8 cellular contexts compared by ENCODE assay signal in the genomic region with DNA sequence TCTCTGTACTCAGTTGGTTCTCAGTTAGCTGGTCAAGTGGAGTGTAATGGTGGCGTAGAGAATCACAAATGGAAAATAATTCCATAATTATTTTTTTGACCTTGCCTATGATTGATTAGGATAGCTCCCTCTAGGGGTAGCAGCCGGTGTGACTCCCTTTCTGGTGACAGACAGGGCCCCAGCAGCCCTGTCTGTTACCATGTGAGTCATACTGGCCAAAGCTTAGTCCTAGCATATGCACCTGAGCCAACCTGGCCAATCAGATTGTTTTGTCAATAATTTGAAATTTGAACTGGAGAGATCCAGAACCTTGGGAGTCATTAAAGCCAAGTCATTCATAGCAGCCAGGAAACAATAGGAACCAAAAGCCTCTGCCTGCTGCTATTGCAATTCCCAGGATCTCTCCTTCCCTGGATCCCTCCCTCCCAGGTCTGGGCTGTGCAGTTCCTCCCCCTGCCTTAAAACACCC. TPM values are rescaled to one million over a fixed set of nuclear protein-coding genes. Genes with fewer than 3 reads are reported as not detected.
DNase-seq lines count a peak whose midpoint lies in the region; ATAC-seq, FAIRE-seq and TF ChIP-seq lines count a peak whose summit lies in the region.

No MANE protein-coding gene starts in this region.

- no peak for FAIRE-seq in A549 (lab: Jason Lieb, UNC)

- peak overlapping the region; percentile 52 to 70; a peak in 5 of 6 replicates for H3K27ac ChIP-seq in A549
- peak overlapping the region; percentile 74 for H3K27ac ChIP-seq in PC-9

- DNase-seq in A549 (ENCODE audit: low read depth in 1 of 2, low spot score in 1 of 2) (peak; percentile 92 to 100), KG1 (lab: John Stamatoyannopoulos, UW) (peak; percentile 59), PC-9 (peak; percentile 84 to 99), erythroblast (lab: John Stamatoyannopoulos, UW) (peak; percentile 83 to 89)
- peak; percentile 73 for DNase-seq in activated T-cell treated with anti-CD3 and anti-CD28 coated beads, Interleukin-2, amount 50 U/mL, for 1 hour
- no peak for DNase-seq in natural killer cell treated with Interleukin-12 subunit alpha and Interleukin-12 subunit beta and Interleukin-15 and Interleukin-18, amount 100 ng/mL, for 72 hours (ENCODE audit: low spot score)
- peak; percentile 11 to 62 (median 31) for DNase-seq in stimulated activated naive CD4-positive, alpha-beta T cell (lab: John Stamatoyannopoulos, UW)

- no peak overlapping the region for H3K4me3 ChIP-seq in A549
- no peak overlapping the region for H3K4me3 ChIP-seq in PC-9

- H3K27ac Mint-ChIP-seq in natural killer cell treated with Interleukin-12 subunit alpha and Interleukin-12 subunit beta and Interleukin-15 and Interleukin-18, amount 100 ng/mL, for 72 hours: no peak overlapping the region

- CTCF ChIA-PET in A549 (lab: Yijun Ruan, JAX): interaction anchor here (0.6 to 24.7 kb wide), 23 partner anchors 15 to 619 kb away, joined by 3 to 1426 read pairs (median 5); a partner anchor contains a TSS
- CTCF ChIA-PET in PC-9 (lab: Charles Lee): interaction anchor here (0.6 to 1.9 kb wide), 10 partner anchors 10 to 348 kb away, joined by 3 to 13 read pairs (median 4); a partner anchor contains a TSS

- H2AFZ ChIP-seq in PC-9: no peak overlapping the region

- TF ChIP-seq CTCF in A549 (IDR thresholded peaks at IDR 0.05): peak; percentile 97
- TF ChIP-seq CTCF in PC-9 (conservative IDR thresholded peaks at IDR 0.05): peak; percentile 97

- no peak overlapping the region for H3K4me3 Mint-ChIP-seq in natural killer cell treated with Interleukin-12 subunit alpha and Interleukin-12 subunit beta and Interleukin-15 and Interleukin-18, amount 100 ng/mL, for 72 hours

- H3K27me3 Mint-ChIP-seq in natural killer cell treated with Interleukin-12 subunit alpha and Interleukin-12 subunit beta and Interleukin-15 and Interleukin-18, amount 100 ng/mL, for 72 hours: no peaks in the 10 kb centered on the region

- H3K9me3 Mint-ChIP-seq in natural killer cell treated with Interleukin-12 subunit alpha and Interleukin-12 subunit beta and Interleukin-15 and Interleukin-18, amount 100 ng/mL, for 72 hours: no peaks in the 10 kb centered on the region

- peak; percentile 45 to 48; a peak in 3 of 5 replicates for TF ChIP-seq RAD21 in A549 (conservative IDR thresholded peaks at IDR 0.05 in 1 of 2, IDR thresholded peaks at IDR 0.05 in 1 of 2)

- TF ChIP-seq POLR2A in A549 (IDR thresholded peaks at IDR 0.05; ENCODE audit: low read length): no peak
- no peak for TF ChIP-seq POLR2A in erythroblast (IDR thresholded peaks at IDR 0.05; ENCODE audit: low read length)

- H3K79me2 ChIP-seq in PC-9 (ENCODE audit: low read depth): peaks cover 23% of the 10 kb centered on the region

- intact Hi-C loops in PC-9 (cut with micrococcal nuclease; ENCODE audit: unreplicated experiment): loop anchor here (1.0 to 10.0 kb wide), 3 partner anchors 51 to 668 kb away; a partner anchor contains a TSS

- H3K9me2 ChIP-seq in PC-9 (ENCODE audit: insufficient read depth): no peaks in the 10 kb centered on the region

- ATAC-seq in A549: peak; percentile 70 to 83
- ATAC-seq in GM18517 (IDR thresholded peaks at IDR 0.05; ENCODE audit: unreplicated experiment): peak; percentile 57
- ATAC-seq in natural killer cell treated with Interleukin-12 subunit alpha and Interleukin-12 subunit beta and Interleukin-15 and Interleukin-18, amount 100 ng/mL, for 72 hours: peak; percentile 79 to 85

- H3F3A ChIP-seq in PC-9 (ENCODE audit: insufficient read depth, low read depth): peaks cover 48% of the 10 kb centered on the region; the same call in 1 of the 2 replicates

- H3K4me2 ChIP-seq in A549 (peak overlapping the region; percentile 27; the same call in 2 of the 3 replicates), PC-9 (peak overlapping the region; percentile 17; the same call in 1 of the 2 replicates)

- no peaks in the 10 kb centered on the region for H3K27me3 ChIP-seq in PC-9 (ENCODE audit: insufficient read depth, low read depth)

- no peak for TF ChIP-seq EP300 in A549 (IDR thresholded peaks at IDR 0.05)

- H4K20me1 ChIP-seq in PC-9 (ENCODE audit: insufficient read depth): no peaks in the 10 kb centered on the region

- BruUV-seq in PC-9 (replicated peaks; lab: Mats Ljungman, UMichigan): no TSS peak

- H3K36me3 ChIP-seq in PC-9 (ENCODE audit: low read depth): peaks cover 20% of the 10 kb centered on the region

- H3K4me1 ChIP-seq in A549 (peaks cover 58% of the 10 kb centered on the region), PC-9 (replicated peaks; ENCODE audit: insufficient read depth) (peaks cover 46% of the 10 kb centered on the region)

- POLR2A ChIA-PET in A549 (lab: Yijun Ruan, JAX): interaction anchor here (0.5 to 1.1 kb wide), 4 partner anchors 24 to 115 kb away, joined by 5 to 12 read pairs (median 6); a partner anchor contains a TSS
- POLR2A ChIA-PET in PC-9 (lab: Charles Lee; ENCODE audit: unreplicated experiment): interaction anchor here (0.5 to 0.9 kb wide), 7 partner anchors 10 to 269 kb away, joined by 3 to 13 read pairs (median 5); a partner anchor contains a TSS

- peaks cover 28 to 35% of the 10 kb centered on the region in 2 donors for H3K4me1 Mint-ChIP-seq in natural killer cell treated with Interleukin-12 subunit alpha and Interleukin-12 subunit beta and Interleukin-15 and Interleukin-18, amount 100 ng/mL, for 72 hours (ENCODE audit: low read depth in 2 of 2)

- H3K36me3 Mint-ChIP-seq in natural killer cell treated with Interleukin-12 subunit alpha and Interleukin-12 subunit beta and Interleukin-15 and Interleukin-18, amount 100 ng/mL, for 72 hours: peaks cover 4% of the 10 kb centered on the region

- no peaks in the 10 kb centered on the region for H3K9me3 ChIP-seq in A549
- no peaks in the 10 kb centered on the region for H3K9me3 ChIP-seq in PC-9 (ENCODE audit: insufficient read depth, low read depth)

- 15% methylated on average over 2 of the region's 2 CpGs for WGBS in A549 (ENCODE audit: missing lambda C conversion rate)

TF ChIP-seq in A549, 52 proteins besides CTCF, POLR2A, EP300 and RAD21 (continues in another document):
- TF ChIP-seq ESRRA (IDR thresholded peaks at IDR 0.05; ENCODE audit: borderline replicate concordance, low read length) (peak; percentile 1; the same call in 1 of the 2 replicates), SMC3 (IDR thresholded peaks at IDR 0.05) (peak; percentile 48), JUNB (IDR thresholded peaks at IDR 0.05) (no peak), CHD4 (IDR thresholded peaks at IDR 0.05; ENCODE audit: borderline replicate concordance) (no peak), CHD2 (IDR thresholded peaks at IDR 0.05; ENCODE audit: low read length, partially characterized antibody) (no peak), TP53 (CRISPR knock-in tag; IDR thresholded peaks at IDR 0.05) (no peak)
- TF ChIP-seq, protein P1, sequence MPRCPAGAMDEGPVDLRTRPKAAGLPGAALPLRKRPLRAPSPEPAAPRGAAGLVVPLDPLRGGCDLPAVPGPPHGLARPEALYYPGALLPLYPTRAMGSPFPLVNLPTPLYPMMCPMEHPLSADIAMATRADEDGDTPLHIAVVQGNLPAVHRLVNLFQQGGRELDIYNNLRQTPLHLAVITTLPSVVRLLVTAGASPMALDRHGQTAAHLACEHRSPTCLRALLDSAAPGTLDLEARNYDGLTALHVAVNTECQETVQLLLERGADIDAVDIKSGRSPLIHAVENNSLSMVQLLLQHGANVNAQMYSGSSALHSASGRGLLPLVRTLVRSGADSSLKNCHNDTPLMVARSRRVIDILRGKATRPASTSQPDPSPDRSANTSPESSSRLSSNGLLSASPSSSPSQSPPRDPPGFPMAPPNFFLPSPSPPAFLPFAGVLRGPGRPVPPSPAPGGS (IDR thresholded peaks at IDR 0.05): no peak
- TF ChIP-seq, protein P2, sequence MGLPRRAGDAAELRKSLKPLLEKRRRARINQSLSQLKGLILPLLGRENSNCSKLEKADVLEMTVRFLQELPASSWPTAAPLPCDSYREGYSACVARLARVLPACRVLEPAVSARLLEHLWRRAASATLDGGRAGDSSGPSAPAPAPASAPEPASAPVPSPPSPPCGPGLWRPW (IDR thresholded peaks at IDR 0.05): no peak

RNA-seq across cellular contexts. Expression of a gene that starts 5.6 kb away (rescaled TPM):
- polyA plus RNA-seq in A549 (2011; rRNA removed): 40.8 and 43.4 TPM in 2 replicates
- polyA plus RNA-seq in A549 (2012; cell fraction: cytosol; rRNA removed): 23.8 and 27.6 TPM in 2 replicates
- 14.3 and 18.6 TPM in 2 replicates for polyA plus RNA-seq in A549 (2012; cell fraction: nucleus; rRNA removed)
- 28.7 to 29.8 TPM (median 29.5 TPM) in 3 replicates for polyA plus RNA-seq in A549 (2017; fragmentation: RNase III; extraction: RNeasy Plus Mini Kit Qiagen cat#74134 plus additional on column Dnase treatment)
- polyA minus RNA-seq in A549 (2011; rRNA and poly(A)+ RNA removed): 80.8 and 86.2 TPM in 2 replicates
- total RNA-seq in PC-9 (2021): 40.2 and 44.1 TPM in 2 replicates
- total RNA-seq in natural killer cell treated with Interleukin-12 subunit alpha and Interleukin-12 subunit beta and Interleukin-15 and Interleukin-18, amount 100 ng/mL, for 72 hours: 10 to 100 TPM; 21.5 to 39.9 TPM

RNA-seq across cellular contexts. Expression of a gene that starts 10.7 kb away (rescaled TPM):
- 2.2 and 3.7 TPM in 2 replicates for polyA plus RNA-seq in A549 (2011; rRNA removed)
- 0.25 and 0.36 TPM in 2 replicates for polyA plus RNA-seq in A549 (2012; cell fraction: cytosol; rRNA removed)
- 0.26 and 0.31 TPM in 2 replicates for polyA plus RNA-seq in A549 (2012; cell fraction: nucleus; rRNA removed)
- 0.88 to 1.6 TPM (median 1.1 TPM) in 3 replicates for polyA plus RNA-seq in A549 (2017; fragmentation: RNase III; extraction: RNeasy Plus Mini Kit Qiagen cat#74134 plus additional on column Dnase treatment)
- 2.3 and 3.1 TPM in 2 replicates for polyA minus RNA-seq in A549 (2011; rRNA and poly(A)+ RNA removed)
- 5.3 and 6.2 TPM in 2 replicates for total RNA-seq in PC-9 (2021)
- not detected for total RNA-seq in natural killer cell treated with Interleukin-12 subunit alpha and Interleukin-12 subunit beta and Interleukin-15 and Interleukin-18, amount 100 ng/mL, for 72 hours

RNA-seq across cellular contexts. Expression of a gene that starts 23.9 kb away (rescaled TPM):
- polyA plus RNA-seq in A549 (2011; rRNA removed) (124 and 179 TPM in 2 replicates), A549 (2017; fragmentation: RNase III; extraction: RNeasy Plus Mini Kit Qiagen cat#74134 plus additional on column Dnase treatment) (135 to 165 TPM (median 164 TPM) in 3 replicates)
- polyA plus RNA-seq in A549 (2012; cell fraction: cytosol; rRNA removed): 114 and 128 TPM in 2 replicates
- polyA plus RNA-seq in A549 (2012; cell fraction: nucleus; rRNA removed): 796 and 944 TPM in 2 replicates
- polyA minus RNA-seq in A549 (2011; rRNA and poly(A)+ RNA removed): 99.5 and 169 TPM in 2 replicates
- 147 and 195 TPM in 2 replicates for total RNA-seq in PC-9 (2021)
- total RNA-seq in natural killer cell treated with Interleukin-12 subunit alpha and Interleukin-12 subunit beta and Interleukin-15 and Interleukin-18, amount 100 ng/mL, for 72 hours: 100 to 1,000 TPM; 150 to 278 TPM

RNA-seq across cellular contexts. Expression of a gene that starts 50.9 kb away (rescaled TPM):
- polyA plus RNA-seq in A549 (2011; rRNA removed) (6.2 and 8.0 TPM in 2 replicates), A549 (2017; fragmentation: RNase III; extraction: RNeasy Plus Mini Kit Qiagen cat#74134 plus additional on column Dnase treatment) (10.5 to 13.4 TPM (median 11.6 TPM) in 3 replicates)
- polyA plus RNA-seq in A549 (2012; cell fraction: cytosol; rRNA removed): 13.9 and 19.3 TPM in 2 replicates
- polyA plus RNA-seq in A549 (2012; cell fraction: nucleus; rRNA removed): 16.8 and 18.2 TPM in 2 replicates
- 4.5 and 6.0 TPM in 2 replicates for polyA minus RNA-seq in A549 (2011; rRNA and poly(A)+ RNA removed)
- 13.5 and 18.0 TPM in 2 replicates for total RNA-seq in PC-9 (2021)
- total RNA-seq in natural killer cell treated with Interleukin-12 subunit alpha and Interleukin-12 subunit beta and Interleukin-15 and Interleukin-18, amount 100 ng/mL, for 72 hours: 10 to 100 TPM; 22.0 to 25.8 TPM
